17 cellular contexts compared by ENCODE assay signal in genomic region chr16:85430523-85431381, GRCh38.
DNase-seq lines count a peak whose midpoint lies in the region; ATAC-seq and TF ChIP-seq lines count a peak whose summit lies in the region.
"Had no signal": no experiment of that assay in that cellular context is flagged by ENCODE, and none has a peak within 500 bp of the region (broad histone marks: within the 10 kb centered on the region; RNA-seq: fewer than 3 reads in every experiment).

No MANE protein-coding gene starts in this region.

- no peaks in the 10 kb centered on the region for H3K9me3 Mint-ChIP-seq in Caco-2 (ENCODE audit: unreplicated experiment)
- H3K9me3 Mint-ChIP-seq in GM23338: no peaks in the 10 kb centered on the region
- H3K9me3 Mint-ChIP-seq in endodermal cell: no peaks in the 10 kb centered on the region
- H3K9me3 Mint-ChIP-seq: activated CD8-positive, alpha-beta T cell treated with anti-CD3 and anti-CD28 coated beads for 36 hours; IgD-negative memory B cell had no signal

- H3K27ac ChIP-seq in GM23338 (ENCODE audit: low read depth) (peak overlapping the region; percentile 74), endodermal cell (ENCODE audit: low read depth, low read length) (no peak overlapping the region), neuronal stem cell (replicated peaks; ENCODE audit: low read length) (no peak overlapping the region)
- H3K27ac ChIP-seq: coronary artery, epithelial cell of prostate, gastrocnemius medialis, Peyer's patch had no signal

- H3K79me1 ChIP-seq in neuronal stem cell (ENCODE audit: low read depth, low read length): peaks cover 2% of the 10 kb centered on the region

- H3K4me3 Mint-ChIP-seq in Caco-2 (ENCODE audit: unreplicated experiment) (no peak overlapping the region), GM23338 (no peak overlapping the region), endodermal cell (no peak overlapping the region)
- H3K4me3 Mint-ChIP-seq: activated CD8-positive, alpha-beta T cell treated with anti-CD3 and anti-CD28 coated beads for 36 hours; IgD-negative memory B cell had no signal

- H3K23ac ChIP-seq in neuronal stem cell (ENCODE audit: low read depth, low read length, poor library complexity): no peak overlapping the region

- H2BK5ac ChIP-seq in neuronal stem cell (ENCODE audit: low read length): no peak overlapping the region

- no TSS peak for BruUV-seq in Caco-2 (replicated peaks; lab: Mats Ljungman, UMichigan)

- H4K91ac ChIP-seq in neuronal stem cell (ENCODE audit: low read depth, low read length, poor library complexity): no peak overlapping the region

- H3K27me3 ChIP-seq in Caco-2 (replicated peaks; ENCODE audit: control insufficient read depth, insufficient read depth, low read length) (no peaks in the 10 kb centered on the region), GM23338 (ENCODE audit: insufficient read depth) (no peaks in the 10 kb centered on the region), endodermal cell (ENCODE audit: control insufficient read depth, insufficient read depth, low read length, poor library complexity, severe bottlenecking) (no peaks in the 10 kb centered on the region), neuronal stem cell (ENCODE audit: control insufficient read depth in 3 of 3, insufficient read depth in 3 of 3, low read depth in 1 of 3, low read length in 3 of 3) (no peaks in the 10 kb centered on the region)
- H3K27me3 ChIP-seq: gastrocnemius medialis, Peyer's patch had no signal

- peak overlapping the region; percentile 64 for H2AK5ac ChIP-seq in neuronal stem cell (ENCODE audit: low read depth, low read length)

- no peak overlapping the region for H2BK120ac ChIP-seq in neuronal stem cell (ENCODE audit: low read depth, low read length)

- H2AFZ ChIP-seq in GM23338: no peak overlapping the region
- no peak overlapping the region for H2AFZ ChIP-seq in neuronal stem cell (ENCODE audit: low read length)

- no peaks in the 10 kb centered on the region for H3F3A ChIP-seq in GM23338 (replicated peaks; ENCODE audit: low read depth)

- H4K20me1 ChIP-seq in GM23338 (replicated peaks; ENCODE audit: insufficient read depth): no peaks in the 10 kb centered on the region; the same call in 1 of the 2 replicates

- intact Hi-C loops in Caco-2 (cut with micrococcal nuclease; ENCODE audit: unreplicated experiment): no loop called here

- H3K4me1 ChIP-seq in Caco-2 (peaks cover 2% of the 10 kb centered on the region), GM23338 (ENCODE audit: insufficient read depth) (peaks cover 2% of the 10 kb centered on the region; the same call in 1 of the 2 replicates), endodermal cell (ENCODE audit: control insufficient read depth, insufficient read depth, low read length) (peaks cover 12% of the 10 kb centered on the region), neuronal stem cell (ENCODE audit: control insufficient read depth in 2 of 2, insufficient read depth in 1 of 2, low read depth in 1 of 2, low read length in 2 of 2) (peaks cover 4 to 13% of the 10 kb centered on the region in 2 donors)
- H3K4me1 ChIP-seq: gastrocnemius medialis, Peyer's patch had no signal

- no peak overlapping the region for H3K9ac ChIP-seq in endodermal cell (ENCODE audit: extremely low read depth, low read length, poor library complexity, severe bottlenecking)
- no peak overlapping the region for H3K9ac ChIP-seq in neuronal stem cell (ENCODE audit: low read depth, low read length, poor library complexity)

- H3K4me1 Mint-ChIP-seq in Caco-2 (ENCODE audit: low read depth, unreplicated experiment): peaks cover 7% of the 10 kb centered on the region
- peaks cover 9% of the 10 kb centered on the region for H3K4me1 Mint-ChIP-seq in GM23338
- peaks cover 9% of the 10 kb centered on the region for H3K4me1 Mint-ChIP-seq in endodermal cell

- H3K27ac Mint-ChIP-seq in Caco-2 (ENCODE audit: unreplicated experiment): no peak overlapping the region
- no peak overlapping the region for H3K27ac Mint-ChIP-seq in GM23338
- H3K27ac Mint-ChIP-seq in endodermal cell: no peak overlapping the region
- H3K27ac Mint-ChIP-seq: activated CD8-positive, alpha-beta T cell treated with anti-CD3 and anti-CD28 coated beads for 36 hours; IgD-negative memory B cell had no signal

- peak overlapping the region; percentile 30 for H2BK15ac ChIP-seq in neuronal stem cell (ENCODE audit: low read length)

- TF ChIP-seq CTCF in Caco-2 (IDR thresholded peaks at IDR 0.05; ENCODE audit: insufficient read depth in 1 of 2, low read depth in 1 of 2, low read length in 1 of 2, severe bottlenecking in 1 of 2, unreplicated experiment in 1 of 2) (no peak), GM23338 (conservative IDR thresholded peaks at IDR 0.05; ENCODE audit: low read depth in 2 of 2) (no peak), endodermal cell (conservative IDR thresholded peaks at IDR 0.05) (no peak)

- H3K4me2 ChIP-seq in GM23338: no peak overlapping the region
- H3K4me2 ChIP-seq in neuronal stem cell (ENCODE audit: insufficient read depth, low read length, poor library complexity, severe bottlenecking): no peak overlapping the region

- POLR2A ChIA-PET in Caco-2 (lab: Charles Lee): no interaction called here

- H3K36me3 ChIP-seq in Caco-2 (ENCODE audit: control insufficient read depth, insufficient read depth, low read length) (no peaks in the 10 kb centered on the region; the same call in 1 of the 2 replicates), GM23338 (ENCODE audit: insufficient read depth) (no peaks in the 10 kb centered on the region), endodermal cell (ENCODE audit: control insufficient read depth, insufficient read depth, low read length) (no peaks in the 10 kb centered on the region), neuronal stem cell (replicated peaks in 1 of 2; ENCODE audit: control insufficient read depth in 2 of 2, insufficient read depth in 2 of 2, low read length in 2 of 2) (no peaks in the 10 kb centered on the region)
- H3K36me3 ChIP-seq: gastrocnemius medialis, Peyer's patch had no signal

- DNase-seq in Caco-2 (peak; percentile 4 to 22), GM23338 (ENCODE audit: low spot score) (no peak), endodermal cell (peak; percentile 72), neuronal stem cell (ENCODE audit: low spot score) (no peak), hippocampal formation (lab: John Stamatoyannopoulos, UW) (no peak), ureter (ENCODE audit: low spot score) (no peak)
- DNase-seq: activated CD8-positive, alpha-beta T cell treated with anti-CD3 and anti-CD28 coated beads for 36 hours; DMS 273 treated with DMSO at 0.1 percent for 48 hours; gastrocnemius medialis; mesenchymal stem cell; NCI-H2029 treated with DMSO at 0.1 percent for 48 hours; Peyer's patch; stimulated activated CD4-positive, alpha-beta T cell treated with anti-CD3 and anti-CD28 coated beads, Interleukin-4, amount 100 ng/mL, for 4 hours had no signal

- H3K9me3 ChIP-seq in Caco-2: no peaks in the 10 kb centered on the region
- H3K9me3 ChIP-seq in endodermal cell (ENCODE audit: control insufficient read depth, low read length): no peaks in the 10 kb centered on the region
- H3K9me3 ChIP-seq in neuronal stem cell (replicated peaks in 1 of 2; ENCODE audit: control insufficient read depth in 2 of 2, insufficient read depth in 1 of 2, low read depth in 1 of 2, low read length in 2 of 2): no peaks in the 10 kb centered on the region
- H3K9me3 ChIP-seq: gastrocnemius medialis, Peyer's patch had no signal

- no peak overlapping the region for H3K14ac ChIP-seq in neuronal stem cell (ENCODE audit: low read length)

- CTCF ChIA-PET in Caco-2 (lab: Charles Lee): interaction anchor here (0.8 to 1.2 kb wide), 4 partner anchors 8 to 127 kb away, joined by 3 to 4 read pairs (median 3); no protein-coding TSS in a partner anchor

- H4K8ac ChIP-seq in neuronal stem cell (ENCODE audit: low read depth, low read length): no peak overlapping the region

- no peak overlapping the region for H3K4ac ChIP-seq in neuronal stem cell (ENCODE audit: low read length)

- H3K9me2 ChIP-seq in GM23338 (ENCODE audit: insufficient read depth): no peaks in the 10 kb centered on the region

- peak overlapping the region; percentile 61 for H3K18ac ChIP-seq in neuronal stem cell (ENCODE audit: low read length)

- no peaks in the 10 kb centered on the region for H3K36me3 Mint-ChIP-seq in Caco-2 (ENCODE audit: insufficient read depth, unreplicated experiment)
- H3K36me3 Mint-ChIP-seq in GM23338 (ENCODE audit: low read depth): no peaks in the 10 kb centered on the region; the same call in 2 of the 3 replicates
- no peaks in the 10 kb centered on the region for H3K36me3 Mint-ChIP-seq in endodermal cell (ENCODE audit: low read depth)
- H3K36me3 Mint-ChIP-seq: IgD-negative memory B cell had no signal

- no peak overlapping the region for H2BK12ac ChIP-seq in neuronal stem cell (ENCODE audit: low read length)

- H3K4me3 ChIP-seq in Caco-2 (ENCODE audit: low read depth, low read length) (no peak overlapping the region), GM23338 (no peak overlapping the region), endodermal cell (ENCODE audit: low read length) (no peak overlapping the region), neuronal stem cell (ENCODE audit: low read length in 2 of 2) (no peak overlapping the region)
- H3K4me3 ChIP-seq: coronary artery, gastrocnemius medialis, Peyer's patch had no signal

- no peaks in the 10 kb centered on the region for H3K27me3 Mint-ChIP-seq in Caco-2 (ENCODE audit: insufficient read depth, unreplicated experiment)
- peaks cover 16% of the 10 kb centered on the region for H3K27me3 Mint-ChIP-seq in GM23338 (ENCODE audit: insufficient read depth, low read depth, poor library complexity)
- H3K27me3 Mint-ChIP-seq in endodermal cell (ENCODE audit: insufficient read depth): no peaks in the 10 kb centered on the region
- H3K27me3 Mint-ChIP-seq: activated CD8-positive, alpha-beta T cell treated with anti-CD3 and anti-CD28 coated beads for 36 hours had no signal

- ATAC-seq in GM23338: peak; percentile 34
- ATAC-seq in GM21825 (IDR thresholded peaks at IDR 0.05; ENCODE audit: unreplicated experiment): no peak
- ATAC-seq: activated CD8-positive, alpha-beta T cell treated with anti-CD3 and anti-CD28 coated beads for 36 hours; gastrocnemius medialis had no signal

- no peaks in the 10 kb centered on the region for H3K79me2 ChIP-seq in GM23338 (replicated peaks; ENCODE audit: insufficient read depth)

- 80 to 84% methylated on average over 28 to 37 of the region's 37 CpGs for WGBS in endodermal cell (ENCODE audit: insufficient coverage in 1 of 2, insufficient read length in 1 of 2), 2 experiments
- no CpG with 5 or more reads among the region's 37 CpGs for WGBS in neuronal stem cell (ENCODE audit: extremely low coverage in 2 of 2, insufficient read length in 2 of 2, insufficient replicate concordance in 1 of 2), 2 donors

TF ChIP-seq in GM23338, 12 proteins besides CTCF, POLR2A, EP300 and RAD21 (continues in another document):
- TF ChIP-seq ZNF114 (CRISPR knock-in tag; IDR thresholded peaks at IDR 0.05): no peak
- no peak for TF ChIP-seq ZNF331 (CRISPR knock-in tag; IDR thresholded peaks at IDR 0.05; ENCODE audit: low read depth)
- no peak for TF ChIP-seq EZH2 (IDR thresholded peaks at IDR 0.05; ENCODE audit: low read depth, unreplicated experiment)
- no peak for TF ChIP-seq STAT1 (IDR thresholded peaks at IDR 0.05; ENCODE audit: unreplicated experiment)

Comparison
In these comparisons a context has a peak if more than half of its experiments do, and no peak if none do; other contexts are left out.
1. DNase-seq: peak in Caco-2 (2 of 2) and endodermal cell (single experiment); none in GM23338 (single experiment), neuronal stem cell (single experiment), hippocampal formation (0 of 2) and ureter (single experiment).